15 cellular contexts compared by ENCODE assay signal in genomic region chr1:109719337-109719837, GRCh38. TPM values are rescaled to one million over a fixed set of nuclear protein-coding genes. Genes with fewer than 3 reads are reported as not detected.
A peak's percentile ranks its signal among the peaks of the same experiment; 100 is the strongest.
DNase-seq lines count a peak whose midpoint lies in the region; ATAC-seq, FAIRE-seq and TF ChIP-seq lines count a peak whose summit lies in the region.
"Had no signal": no experiment of that assay in that cellular context is flagged by ENCODE, and none has a peak within 500 bp of the region (broad histone marks: within the 10 kb centered on the region; RNA-seq: fewer than 3 reads in every experiment).

No MANE protein-coding gene starts in this region.

- ATAC-seq in HG03060 (IDR thresholded peaks at IDR 0.05; ENCODE audit: low read depth, unreplicated experiment) (peak; percentile 57), HG03095 (IDR thresholded peaks at IDR 0.05; ENCODE audit: unreplicated experiment) (no peak)
- peak; percentile 56 for ATAC-seq in activated T-helper 17 cell treated with anti-CD3 and anti-CD28 coated beads, Interleukin-2, amount 50 U/mL, for 72 hours (replicated peaks)
- no peak for ATAC-seq in effector memory CD8-positive, alpha-beta T cell (replicated peaks)

- H3K36me3 ChIP-seq in keratinocyte (ENCODE audit: control insufficient read depth in 2 of 2, extremely low read depth in 1 of 2, insufficient read depth in 2 of 2, low read length in 2 of 2) = no peaks in the 10 kb centered on the region
- H3K36me3 ChIP-seq: cardiac muscle cell had no signal

- no peaks in the 10 kb centered on the region for H3K9me3 ChIP-seq in keratinocyte (ENCODE audit: control insufficient read depth, low read depth, low read length)

- peaks cover 36% of the 10 kb centered on the region for H3K4me1 ChIP-seq in keratinocyte (ENCODE audit: control insufficient read depth, extremely low read depth, insufficient read depth, low read length)

- no peaks in the 10 kb centered on the region for H3K4me1 Mint-ChIP-seq in activated T-helper 17 cell treated with anti-CD3 and anti-CD28 coated beads, Interleukin-2, amount 50 U/mL, for 72 hours
- H3K4me1 Mint-ChIP-seq in effector memory CD8-positive, alpha-beta T cell (ENCODE audit: low read depth in 2 of 2) = no peaks in the 10 kb centered on the region

- H2AFZ ChIP-seq in keratinocyte (ENCODE audit: control insufficient read depth, low read length) = no peak overlapping the region

- dilution Hi-C loops in keratinocyte (cut with MboI; ENCODE audit: extremely low pct_ligation_motif_present, low sequenced_read_pairs) = no loop called here

- no peak for FAIRE-seq in keratinocyte (lab: Jason Lieb, UNC)

- H3K9me3 Mint-ChIP-seq in activated T-helper 17 cell treated with anti-CD3 and anti-CD28 coated beads, Interleukin-2, amount 50 U/mL, for 72 hours = no peaks in the 10 kb centered on the region
- no peaks in the 10 kb centered on the region for H3K9me3 Mint-ChIP-seq in effector memory CD8-positive, alpha-beta T cell

- TF ChIP-seq CTCF in GM12865 (IDR thresholded peaks at IDR 0.05; ENCODE audit: insufficient read depth, low read depth, low read length, missing control alignments) = no peak
- no peak for TF ChIP-seq CTCF in keratinocyte (optimal IDR thresholded peaks at IDR 0.05 in 1 of 3, IDR thresholded peaks at IDR 0.05 in 1 of 3, conservative IDR thresholded peaks at IDR 0.05 in 1 of 3; ENCODE audit: extremely low read depth in 1 of 3, insufficient read depth in 2 of 3, low read length in 3 of 3)

- H3K27ac ChIP-seq in keratinocyte (ENCODE audit: control insufficient read depth, insufficient read depth, low read length) = no peak overlapping the region
- H3K27ac ChIP-seq: cardiac muscle cell had no signal

- no peak overlapping the region for H3K27ac Mint-ChIP-seq in activated T-helper 17 cell treated with anti-CD3 and anti-CD28 coated beads, Interleukin-2, amount 50 U/mL, for 72 hours
- H3K27ac Mint-ChIP-seq in effector memory CD8-positive, alpha-beta T cell = no peak overlapping the region

- no peaks in the 10 kb centered on the region for H3K36me3 Mint-ChIP-seq in activated T-helper 17 cell treated with anti-CD3 and anti-CD28 coated beads, Interleukin-2, amount 50 U/mL, for 72 hours (ENCODE audit: low read depth)
- H3K36me3 Mint-ChIP-seq in effector memory CD8-positive, alpha-beta T cell (ENCODE audit: insufficient read depth) = no peaks in the 10 kb centered on the region

- no peak overlapping the region for H3K4me3 ChIP-seq in GM12865 (ENCODE audit: low read depth, low read length)
- no peak overlapping the region for H3K4me3 ChIP-seq in keratinocyte (ENCODE audit: control insufficient read depth in 2 of 3, extremely low read depth in 1 of 3, insufficient read depth in 2 of 3, low read depth in 1 of 3, low read length in 3 of 3)
- H3K4me3 ChIP-seq: cardiac muscle cell had no signal

- no peaks in the 10 kb centered on the region for H3K9me1 ChIP-seq in keratinocyte (ENCODE audit: control insufficient read depth, extremely low read depth, insufficient read depth, low read length)

- no peak overlapping the region for H3K4me3 Mint-ChIP-seq in activated T-helper 17 cell treated with anti-CD3 and anti-CD28 coated beads, Interleukin-2, amount 50 U/mL, for 72 hours
- no peak overlapping the region for H3K4me3 Mint-ChIP-seq in effector memory CD8-positive, alpha-beta T cell

- H3K79me2 ChIP-seq in keratinocyte (ENCODE audit: control insufficient read depth, insufficient read depth, low read length) = no peaks in the 10 kb centered on the region

- DNase-seq in GM12865 (ENCODE audit: low read depth) (peak; percentile 56), keratinocyte (ENCODE audit: low read depth, low spot score) (no peak), GF-D8 (lab: John Stamatoyannopoulos, UW) (no peak), DMS114 treated with DMSO at 0.1 percent for 48 hours (lab: John Stamatoyannopoulos, UW; ENCODE audit: unreplicated experiment) (no peak)
- DNase-seq in effector memory CD8-positive, alpha-beta T cell = no peak
- DNase-seq: DMS 273 treated with DMSO at 0.1 percent for 48 hours, NCI-H510A had no signal

- no peaks in the 10 kb centered on the region for H3K27me3 ChIP-seq in keratinocyte (ENCODE audit: control insufficient read depth, extremely low read depth, insufficient read depth, low read length)
- H3K27me3 ChIP-seq: cardiac muscle cell had no signal

- H3K9ac ChIP-seq in keratinocyte (ENCODE audit: control insufficient read depth, extremely low read depth, insufficient read depth, low read length) = no peak overlapping the region

- H3K4me2 ChIP-seq in keratinocyte (ENCODE audit: control insufficient read depth, extremely low read depth, insufficient read depth, low read depth, low read length) = peak overlapping the region; percentile 17

- H3K27me3 Mint-ChIP-seq in activated T-helper 17 cell treated with anti-CD3 and anti-CD28 coated beads, Interleukin-2, amount 50 U/mL, for 72 hours = peaks cover 16% of the 10 kb centered on the region
- peaks cover 31 to 46% of the 10 kb centered on the region in 2 donors for H3K27me3 Mint-ChIP-seq in effector memory CD8-positive, alpha-beta T cell

- H4K20me1 ChIP-seq in keratinocyte (ENCODE audit: control insufficient read depth, extremely low read depth, insufficient read depth, low read length) = no peaks in the 10 kb centered on the region

RNA-seq across cellular contexts. Expression of gene GSTM5, which starts 7.3 kb away (rescaled TPM):
- total RNA-seq in activated T-helper 17 cell treated with anti-CD3 and anti-CD28 coated beads, Interleukin-2, amount 50 U/mL, for 72 hours = not detected
- not detected in 3 replicates for polyA plus RNA-seq in keratinocyte
- polyA plus RNA-seq in keratinocyte (2011; ENCODE audit: low read depth) = not detected
- polyA plus RNA-seq in keratinocyte (2011; cell fraction: cytosol; rRNA removed) = not detected in 2 replicates
- polyA plus RNA-seq in keratinocyte (2011; cell fraction: nucleus; rRNA removed) = not detected in 2 replicates
- not detected in 2 replicates for polyA plus RNA-seq in keratinocyte (2012; ENCODE audit: low replicate concordance)
- polyA minus RNA-seq in keratinocyte = not detected in 3 replicates
- not detected for polyA minus RNA-seq in keratinocyte (2011; cell fraction: cytosol; rRNA and poly(A)+ RNA removed)
- polyA minus RNA-seq in keratinocyte (2011; cell fraction: nucleus; rRNA and poly(A)+ RNA removed) = not detected in 2 replicates
- total RNA-seq: glomerular endothelial cell; T-helper 1 cell treated with Interleukin-12 subunit alpha and Interleukin-12 subunit beta and Interleukin-4 antibody, amounts not matched to agents 30 ng/mL and 1 ng/mL, for 36 hours had no signal
- polyA plus RNA-seq: cardiac muscle cell had no signal

RNA-seq across cellular contexts. Expression of gene GSTM3, which starts 21.5 kb away (rescaled TPM):
- total RNA-seq in activated T-helper 17 cell treated with anti-CD3 and anti-CD28 coated beads, Interleukin-2, amount 50 U/mL, for 72 hours = 10 to 100 TPM in 1 of 2 donors, 1 to 10 TPM in 1; 8.9 to 30.2 TPM
- polyA plus RNA-seq in keratinocyte = 113 to 158 TPM (median 115 TPM) in 3 replicates
- polyA plus RNA-seq in keratinocyte (2011; ENCODE audit: low read depth) = 25.8 TPM
- 148 and 175 TPM in 2 replicates for polyA plus RNA-seq in keratinocyte (2011; cell fraction: cytosol; rRNA removed)
- polyA plus RNA-seq in keratinocyte (2011; cell fraction: nucleus; rRNA removed) = 82.9 and 93.4 TPM in 2 replicates
- 69.1 and 93.6 TPM in 2 replicates for polyA plus RNA-seq in keratinocyte (2012; ENCODE audit: low replicate concordance)
- polyA minus RNA-seq in keratinocyte = 24.2 to 76.2 TPM (median 58.1 TPM) in 3 replicates
- polyA minus RNA-seq in keratinocyte (2011; cell fraction: cytosol; rRNA and poly(A)+ RNA removed) = 61.0 TPM
- 15.0 and 27.2 TPM in 2 replicates for polyA minus RNA-seq in keratinocyte (2011; cell fraction: nucleus; rRNA and poly(A)+ RNA removed)

RNA-seq across cellular contexts. Expression of gene GSTM1, which starts 31.8 kb away (rescaled TPM):
- total RNA-seq in activated T-helper 17 cell treated with anti-CD3 and anti-CD28 coated beads, Interleukin-2, amount 50 U/mL, for 72 hours = 10 to 100 TPM in 1 of 2 donors, not detected in 1; 86.5 TPM
- polyA plus RNA-seq in keratinocyte = 11.2 to 18.2 TPM (median 13.5 TPM) in 3 replicates
- polyA plus RNA-seq in keratinocyte (2011; ENCODE audit: low read depth) = 0.66 TPM
- 12.0 and 12.3 TPM in 2 replicates for polyA plus RNA-seq in keratinocyte (2011; cell fraction: cytosol; rRNA removed)
- polyA plus RNA-seq in keratinocyte (2011; cell fraction: nucleus; rRNA removed) = 7.3 and 11.5 TPM in 2 replicates
- 2.1 and 13.8 TPM in 2 replicates for polyA plus RNA-seq in keratinocyte (2012; ENCODE audit: low replicate concordance)
- 9.9 to 13.4 TPM (median 11.5 TPM) in 3 replicates for polyA minus RNA-seq in keratinocyte
- polyA minus RNA-seq in keratinocyte (2011; cell fraction: cytosol; rRNA and poly(A)+ RNA removed) = 5.8 TPM
- 0.84 and 2.1 TPM in 2 replicates for polyA minus RNA-seq in keratinocyte (2011; cell fraction: nucleus; rRNA and poly(A)+ RNA removed)
- total RNA-seq: glomerular endothelial cell, pulmonary artery endothelial cell, ureter had no signal

RNA-seq across cellular contexts. Expression of gene EPS8L3, which starts 44.3 kb away (rescaled TPM):
- total RNA-seq in activated T-helper 17 cell treated with anti-CD3 and anti-CD28 coated beads, Interleukin-2, amount 50 U/mL, for 72 hours = not detected
- polyA plus RNA-seq in keratinocyte = not detected in 3 replicates
- polyA plus RNA-seq in keratinocyte (2011; ENCODE audit: low read depth) = not detected
- not detected in 2 replicates for polyA plus RNA-seq in keratinocyte (2011; cell fraction: cytosol; rRNA removed)
- polyA plus RNA-seq in keratinocyte (2011; cell fraction: nucleus; rRNA removed) = not detected in 2 replicates
- polyA plus RNA-seq in keratinocyte (2012; ENCODE audit: low replicate concordance) = not detected in 2 replicates
- not detected in 3 replicates for polyA minus RNA-seq in keratinocyte
- polyA minus RNA-seq in keratinocyte (2011; cell fraction: cytosol; rRNA and poly(A)+ RNA removed) = not detected
- not detected in 2 replicates for polyA minus RNA-seq in keratinocyte (2011; cell fraction: nucleus; rRNA and poly(A)+ RNA removed)
- total RNA-seq: cardiac muscle cell; glomerular endothelial cell; T-helper 1 cell treated with Interleukin-12 subunit alpha and Interleukin-12 subunit beta and Interleukin-4 antibody, amounts not matched to agents 30 ng/mL and 1 ng/mL, for 36 hours had no signal

RNA-seq across cellular contexts. Expression of gene GSTM2, which starts 51.5 kb away (rescaled TPM):
- total RNA-seq in activated T-helper 17 cell treated with anti-CD3 and anti-CD28 coated beads, Interleukin-2, amount 50 U/mL, for 72 hours = 10 to 100 TPM; 18.5 to 27.5 TPM
- polyA plus RNA-seq in keratinocyte = 11.1 to 14.9 TPM (median 14.7 TPM) in 3 replicates
- 3.0 TPM for polyA plus RNA-seq in keratinocyte (2011; ENCODE audit: low read depth)
- 5.4 and 6.7 TPM in 2 replicates for polyA plus RNA-seq in keratinocyte (2011; cell fraction: cytosol; rRNA removed)
- polyA plus RNA-seq in keratinocyte (2011; cell fraction: nucleus; rRNA removed) = 48.2 and 77.6 TPM in 2 replicates
- polyA plus RNA-seq in keratinocyte (2012; ENCODE audit: low replicate concordance) = 8.3 and 10.9 TPM in 2 replicates
- 2.0 to 15.7 TPM (median 9.3 TPM) in 3 replicates for polyA minus RNA-seq in keratinocyte
- polyA minus RNA-seq in keratinocyte (2011; cell fraction: cytosol; rRNA and poly(A)+ RNA removed) = not detected
- polyA minus RNA-seq in keratinocyte (2011; cell fraction: nucleus; rRNA and poly(A)+ RNA removed) = 1.2 and 4.2 TPM in 2 replicates

Comparison
In these comparisons a context has a peak if more than half of its experiments do, and no peak if none do; other contexts are left out.
1. ATAC-seq: peak in HG03060 (single experiment) and activated T-helper 17 cell treated with anti-CD3 and anti-CD28 coated beads, Interleukin-2, amount 50 U/mL, for 72 hours (single experiment); none in HG03095 (single experiment) and effector memory CD8-positive, alpha-beta T cell (single experiment).